Comparison of ENCODE assay signal across 9 cellular contexts in genomic region chr17:74430385-74430705, GRCh38. TPM values are rescaled to one million over a fixed set of nuclear protein-coding genes. Genes with fewer than 3 reads are reported as not detected.
DNase-seq lines count a peak whose midpoint lies in the region; ATAC-seq and TF ChIP-seq lines count a peak whose summit lies in the region.
"Had no signal": no experiment of that assay in that cellular context is flagged by ENCODE, and none has a peak within 500 bp of the region (broad histone marks: within the 10 kb centered on the region; RNA-seq: fewer than 3 reads in every experiment).

No MANE protein-coding gene starts in this region.

- H3K9me3 ChIP-seq in GM23248 (ENCODE audit: low read depth) (no peaks in the 10 kb centered on the region), iPS-20b (ENCODE audit: insufficient read depth, low read depth, low read length) (no peaks in the 10 kb centered on the region), spleen (no peaks in the 10 kb centered on the region)

- H3K79me2 ChIP-seq in GM23248 (ENCODE audit: insufficient read depth): no peaks in the 10 kb centered on the region

- H3K9me3 Mint-ChIP-seq in activated T-helper 17 cell treated with anti-CD3 and anti-CD28 coated beads, Interleukin-2, amount 50 U/mL, for 72 hours: no peaks in the 10 kb centered on the region

- TF ChIP-seq POLR2A in spleen (IDR thresholded peaks at IDR 0.05): no peak

- H3K4me3 Mint-ChIP-seq in activated T-helper 17 cell treated with anti-CD3 and anti-CD28 coated beads, Interleukin-2, amount 50 U/mL, for 72 hours: peak overlapping the region; percentile 46

- peak overlapping the region; percentile 67 for H3K4me3 ChIP-seq in GM23248
- peak overlapping the region; percentile 72 for H3K4me3 ChIP-seq in iPS-20b (ENCODE audit: low read length)
- H3K4me3 ChIP-seq in spleen: peak overlapping the region in 6 of 8 donors; percentile 50 to 77 (median 54)

- H3K27me3 Mint-ChIP-seq in activated T-helper 17 cell treated with anti-CD3 and anti-CD28 coated beads, Interleukin-2, amount 50 U/mL, for 72 hours: peaks cover 23% of the 10 kb centered on the region

- H3K9ac ChIP-seq in GM23248: peak overlapping the region; percentile 75
- peak overlapping the region; percentile 66; the same call in 1 of the 2 replicates for H3K9ac ChIP-seq in iPS-20b (ENCODE audit: low read depth, low read length)

- H3K36me3 ChIP-seq in GM23248 (ENCODE audit: low read depth) (no peaks in the 10 kb centered on the region), iPS-20b (ENCODE audit: insufficient read depth, low read depth, low read length) (no peaks in the 10 kb centered on the region), spleen (no peaks in the 10 kb centered on the region)

- no peaks in the 10 kb centered on the region for H3K4me1 Mint-ChIP-seq in activated T-helper 17 cell treated with anti-CD3 and anti-CD28 coated beads, Interleukin-2, amount 50 U/mL, for 72 hours

- no peak for DNase-seq in GM23248
- no peak for DNase-seq in spleen
- no peak for DNase-seq in A172 (ENCODE audit: low spot score)

- peak; percentile 4 for ATAC-seq in activated T-helper 17 cell treated with anti-CD3 and anti-CD28 coated beads, Interleukin-2, amount 50 U/mL, for 72 hours (replicated peaks)
- ATAC-seq in HG02678 (IDR thresholded peaks at IDR 0.05; ENCODE audit: unreplicated experiment) (no peak), HG02588 (IDR thresholded peaks at IDR 0.05; ENCODE audit: unreplicated experiment) (no peak), HG03159 (IDR thresholded peaks at IDR 0.05; ENCODE audit: unreplicated experiment) (no peak)

- no peak overlapping the region for H3K27ac Mint-ChIP-seq in activated T-helper 17 cell treated with anti-CD3 and anti-CD28 coated beads, Interleukin-2, amount 50 U/mL, for 72 hours

- no peaks in the 10 kb centered on the region for H3K36me3 Mint-ChIP-seq in activated T-helper 17 cell treated with anti-CD3 and anti-CD28 coated beads, Interleukin-2, amount 50 U/mL, for 72 hours (ENCODE audit: low read depth)

- intact Hi-C loops in spleen (cut with DNase I; ENCODE audit: low total_unique reads): no loop called here

- H3K4me1 ChIP-seq in GM23248 (ENCODE audit: insufficient read depth) (0 out of 2 replicates have a peak, but pooled peaks cover 7% of the 10 kb centered on the region), iPS-20b (ENCODE audit: insufficient read depth, low read length) (peaks cover 26% of the 10 kb centered on the region; the same call in 1 of the 2 replicates), spleen (peaks cover 17 to 63% (median 47%) of the 10 kb centered on the region in 6 donors)

- peak overlapping the region; percentile 69 for H3K4me2 ChIP-seq in GM23248 (ENCODE audit: unreplicated experiment)

- in situ Hi-C loops in GM23248 (cut with MboI): no loop called here

- H3K27ac ChIP-seq in GM23248: no peak overlapping the region
- H3K27ac ChIP-seq in iPS-20b (ENCODE audit: low read length): no peak overlapping the region
- H3K27ac ChIP-seq in spleen: peak overlapping the region; percentile 68 to 85 (median 83)

- WGBS in GM23248 (ENCODE audit: low coverage in 1 of 2, low lambda C conversion rate in 2 of 2, missing lambda C conversion rate in 2 of 2), 2 experiments: 14 to 16% methylated on average over 13 of the region's 13 CpGs
- WGBS in spleen, 5 donors: 9 to 23% (median 20%) methylated on average over 10 to 13 of the region's 13 CpGs

- H3K9me2 ChIP-seq in GM23248 (ENCODE audit: insufficient read depth): no peaks in the 10 kb centered on the region

- H3K27me3 ChIP-seq in GM23248 (replicated peaks; ENCODE audit: insufficient read depth) (0 out of 2 replicates have a peak, but pooled peaks cover 4% of the 10 kb centered on the region), iPS-20b (ENCODE audit: insufficient read depth, low read length) (peaks cover 61% of the 10 kb centered on the region), spleen (replicated peaks in 1 of 7) (peaks cover 0 to 60% (median 28%) of the 10 kb centered on the region in 7 donors)

- no peaks in the 10 kb centered on the region for H3F3A ChIP-seq in GM23248 (ENCODE audit: insufficient read depth)

- no peaks in the 10 kb centered on the region for H4K20me1 ChIP-seq in GM23248 (ENCODE audit: insufficient read depth)

- TF ChIP-seq CTCF in spleen (IDR thresholded peaks at IDR 0.05 in 8 of 11, conservative IDR thresholded peaks at IDR 0.05 in 3 of 11): no peak

- H2AFZ ChIP-seq in GM23248: peak overlapping the region; percentile 68

RNA-seq across cellular contexts. Expression of gene GPRC5C, which starts 1.5 kb away (rescaled TPM):
- total RNA-seq in GM23248 (2014; rRNA removed; shearing (Covaris generic)): 0.25 and 2.7 TPM in 2 replicates
- polyA plus RNA-seq in GM23248 (2016; fragmentation: Nextera tagmentation; extraction: Ambion mirVana) (0.95 and 1.6 TPM in 2 replicates), spleen (10 to 100 TPM; 11.0 to 19.7 (median 18.9) TPM)
- 1 to 10 TPM in 1 of 2 donors, not detected in 1; 5.0 TPM for total RNA-seq in activated T-helper 17 cell treated with anti-CD3 and anti-CD28 coated beads, Interleukin-2, amount 50 U/mL, for 72 hours
- total RNA-seq in spleen: 10 to 100 TPM; 24.1 to 70.0 (median 36.6) TPM
- 2.7 and 5.9 TPM in 2 replicates for total RNA-seq in A172 (2014; rRNA removed; shearing (Covaris generic))
- total RNA-seq: IMR-90 had no signal
- polyA plus RNA-seq: IMR-90 had no signal

RNA-seq across cellular contexts. Expression of gene CD300A, which starts 36.1 kb away (rescaled TPM):
- total RNA-seq in GM23248 (2014; rRNA removed; shearing (Covaris generic)): not detected in 2 replicates
- polyA plus RNA-seq in GM23248 (2016; fragmentation: Nextera tagmentation; extraction: Ambion mirVana) (not detected in 2 replicates), spleen (10 to 100 TPM; 34.2 to 93.3 (median 76.1) TPM)
- total RNA-seq in activated T-helper 17 cell treated with anti-CD3 and anti-CD28 coated beads, Interleukin-2, amount 50 U/mL, for 72 hours: 10 to 100 TPM in 1 of 2 donors, 1 to 10 TPM in 1; 3.0 to 29.1 TPM
- total RNA-seq in spleen: 100 to 1,000 TPM in 6 of 7 donors, 10 to 100 TPM in 1; 95.6 to 142 (median 111) TPM
- not detected in 2 replicates for total RNA-seq in A172 (2014; rRNA removed; shearing (Covaris generic))
- total RNA-seq: IMR-90 had no signal
- polyA plus RNA-seq: IMR-90 had no signal

Comparison
In these comparisons a context has a peak if more than half of its experiments do, and no peak if none do; other contexts are left out.
1. H3K27ac ChIP-seq: peak in spleen (8 of 8); none in GM23248 (single experiment) and iPS-20b (single experiment).
2. Peak in every context shown above with its lines, with median percentiles within 50 percentile points of each other: H3K4me3 ChIP-seq.